Comparison of ENCODE assay signal across 1 cellular context in the genomic region with DNA sequence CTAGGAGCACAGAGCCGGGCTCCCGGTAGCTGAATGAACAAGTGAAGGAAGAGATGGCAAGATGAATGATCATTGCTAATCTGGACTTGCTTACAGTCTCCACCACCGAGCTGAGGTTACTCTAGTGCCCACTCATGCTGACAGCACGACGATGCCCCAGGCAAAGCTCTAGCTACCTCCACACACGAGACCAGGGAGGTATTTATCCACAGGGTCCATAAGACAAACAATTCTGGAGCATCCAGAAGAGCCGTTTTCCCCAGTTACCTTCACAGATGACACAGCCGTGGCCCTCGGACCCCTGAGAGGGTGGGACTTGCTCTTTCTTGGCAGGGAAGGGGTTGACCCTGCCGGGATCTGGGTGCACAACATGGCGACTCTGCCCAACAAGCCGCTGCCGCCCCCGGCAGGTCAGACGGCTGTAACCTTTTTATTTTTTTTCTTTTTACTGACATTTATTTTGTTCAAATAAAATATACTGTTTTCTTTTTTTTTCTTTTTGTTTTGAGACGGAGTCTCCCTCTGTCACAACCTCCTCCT.
TF ChIP-seq lines count a peak whose summit lies in the region.

No MANE protein-coding gene starts in this region.

TF ChIP-seq in GM23338, 12 proteins besides CTCF, POLR2A, EP300 and RAD21 (continued from another document):
- TF ChIP-seq, protein P1, sequence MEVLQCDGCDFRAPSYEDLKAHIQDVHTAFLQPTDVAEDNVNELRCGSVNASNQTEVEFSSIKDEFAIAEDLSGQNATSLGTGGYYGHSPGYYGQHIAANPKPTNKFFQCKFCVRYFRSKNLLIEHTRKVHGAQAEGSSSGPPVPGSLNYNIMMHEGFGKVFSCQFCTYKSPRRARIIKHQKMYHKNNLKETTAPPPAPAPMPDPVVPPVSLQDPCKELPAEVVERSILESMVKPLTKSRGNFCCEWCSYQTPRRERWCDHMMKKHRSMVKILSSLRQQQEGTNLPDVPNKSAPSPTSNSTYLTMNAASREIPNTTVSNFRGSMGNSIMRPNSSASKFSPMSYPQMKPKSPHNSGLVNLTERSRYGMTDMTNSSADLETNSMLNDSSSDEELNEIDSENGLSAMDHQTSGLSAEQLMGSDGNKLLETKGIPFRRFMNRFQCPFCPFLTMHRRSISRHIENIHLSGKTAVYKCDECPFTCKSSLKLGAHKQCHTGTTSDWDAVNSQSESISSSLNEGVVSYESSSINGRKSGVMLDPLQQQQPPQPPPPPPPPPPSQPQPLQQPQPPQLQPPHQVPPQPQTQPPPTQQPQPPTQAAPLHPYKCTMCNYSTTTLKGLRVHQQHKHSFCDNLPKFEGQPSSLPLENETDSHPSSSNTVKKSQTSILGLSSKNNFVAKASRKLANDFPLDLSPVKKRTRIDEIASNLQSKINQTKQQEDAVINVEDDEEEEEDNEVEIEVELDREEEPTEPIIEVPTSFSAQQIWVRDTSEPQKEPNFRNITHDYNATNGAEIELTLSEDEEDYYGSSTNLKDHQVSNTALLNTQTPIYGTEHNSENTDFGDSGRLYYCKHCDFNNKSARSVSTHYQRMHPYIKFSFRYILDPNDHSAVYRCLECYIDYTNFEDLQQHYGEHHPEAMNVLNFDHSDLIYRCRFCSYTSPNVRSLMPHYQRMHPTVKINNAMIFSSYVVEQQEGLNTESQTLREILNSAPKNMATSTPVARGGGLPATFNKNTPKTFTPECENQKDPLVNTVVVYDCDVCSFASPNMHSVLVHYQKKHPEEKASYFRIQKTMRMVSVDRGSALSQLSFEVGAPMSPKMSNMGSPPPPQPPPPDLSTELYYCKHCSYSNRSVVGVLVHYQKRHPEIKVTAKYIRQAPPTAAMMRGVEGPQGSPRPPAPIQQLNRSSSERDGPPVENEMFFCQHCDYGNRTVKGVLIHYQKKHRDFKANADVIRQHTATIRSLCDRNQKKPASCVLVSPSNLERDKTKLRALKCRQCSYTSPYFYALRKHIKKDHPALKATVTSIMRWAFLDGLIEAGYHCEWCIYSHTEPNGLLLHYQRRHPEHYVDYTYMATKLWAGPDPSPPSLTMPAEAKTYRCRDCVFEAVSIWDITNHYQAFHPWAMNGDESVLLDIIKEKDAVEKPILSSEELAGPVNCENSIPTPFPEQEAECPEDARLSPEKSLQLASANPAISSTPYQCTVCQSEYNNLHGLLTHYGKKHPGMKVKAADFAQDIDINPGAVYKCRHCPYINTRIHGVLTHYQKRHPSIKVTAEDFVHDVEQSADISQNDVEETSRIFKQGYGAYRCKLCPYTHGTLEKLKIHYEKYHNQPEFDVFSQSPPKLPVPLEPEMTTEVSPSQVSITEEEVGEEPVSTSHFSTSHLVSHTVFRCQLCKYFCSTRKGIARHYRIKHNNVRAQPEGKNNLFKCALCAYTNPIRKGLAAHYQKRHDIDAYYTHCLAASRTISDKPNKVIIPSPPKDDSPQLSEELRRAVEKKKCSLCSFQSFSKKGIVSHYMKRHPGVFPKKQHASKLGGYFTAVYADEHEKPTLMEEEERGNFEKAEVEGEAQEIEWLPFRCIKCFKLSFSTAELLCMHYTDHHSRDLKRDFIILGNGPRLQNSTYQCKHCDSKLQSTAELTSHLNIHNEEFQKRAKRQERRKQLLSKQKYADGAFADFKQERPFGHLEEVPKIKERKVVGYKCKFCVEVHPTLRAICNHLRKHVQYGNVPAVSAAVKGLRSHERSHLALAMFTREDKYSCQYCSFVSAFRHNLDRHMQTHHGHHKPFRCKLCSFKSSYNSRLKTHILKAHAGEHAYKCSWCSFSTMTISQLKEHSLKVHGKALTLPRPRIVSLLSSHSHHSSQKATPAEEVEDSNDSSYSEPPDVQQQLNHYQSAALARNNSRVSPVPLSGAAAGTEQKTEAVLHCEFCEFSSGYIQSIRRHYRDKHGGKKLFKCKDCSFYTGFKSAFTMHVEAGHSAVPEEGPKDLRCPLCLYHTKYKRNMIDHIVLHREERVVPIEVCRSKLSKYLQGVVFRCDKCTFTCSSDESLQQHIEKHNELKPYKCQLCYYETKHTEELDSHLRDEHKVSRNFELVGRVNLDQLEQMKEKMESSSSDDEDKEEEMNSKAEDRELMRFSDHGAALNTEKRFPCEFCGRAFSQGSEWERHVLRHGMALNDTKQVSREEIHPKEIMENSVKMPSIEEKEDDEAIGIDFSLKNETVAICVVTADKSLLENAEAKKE (CRISPR knock-in tag; IDR thresholded peaks at IDR 0.05) = no peak
- TF ChIP-seq CREB1 (CRISPR knock-in tag; IDR thresholded peaks at IDR 0.05; ENCODE audit: low read depth) (no peak), EZH2 (IDR thresholded peaks at IDR 0.05; ENCODE audit: low read depth, unreplicated experiment) (no peak), EZH2phosphoT487 (IDR thresholded peaks at IDR 0.05; ENCODE audit: unreplicated experiment) (no peak), JUNB (IDR thresholded peaks at IDR 0.05; ENCODE audit: unreplicated experiment) (no peak), STAT1 (IDR thresholded peaks at IDR 0.05; ENCODE audit: unreplicated experiment) (no peak), POLR2AphosphoS5 (IDR thresholded peaks at IDR 0.05; ENCODE audit: low read depth) (no peak)
- TF ChIP-seq, protein P2, sequence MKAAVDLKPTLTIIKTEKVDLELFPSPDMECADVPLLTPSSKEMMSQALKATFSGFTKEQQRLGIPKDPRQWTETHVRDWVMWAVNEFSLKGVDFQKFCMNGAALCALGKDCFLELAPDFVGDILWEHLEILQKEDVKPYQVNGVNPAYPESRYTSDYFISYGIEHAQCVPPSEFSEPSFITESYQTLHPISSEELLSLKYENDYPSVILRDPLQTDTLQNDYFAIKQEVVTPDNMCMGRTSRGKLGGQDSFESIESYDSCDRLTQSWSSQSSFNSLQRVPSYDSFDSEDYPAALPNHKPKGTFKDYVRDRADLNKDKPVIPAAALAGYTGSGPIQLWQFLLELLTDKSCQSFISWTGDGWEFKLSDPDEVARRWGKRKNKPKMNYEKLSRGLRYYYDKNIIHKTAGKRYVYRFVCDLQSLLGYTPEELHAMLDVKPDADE (IDR thresholded peaks at IDR 0.05) = no peak
- TF ChIP-seq, protein P3, sequence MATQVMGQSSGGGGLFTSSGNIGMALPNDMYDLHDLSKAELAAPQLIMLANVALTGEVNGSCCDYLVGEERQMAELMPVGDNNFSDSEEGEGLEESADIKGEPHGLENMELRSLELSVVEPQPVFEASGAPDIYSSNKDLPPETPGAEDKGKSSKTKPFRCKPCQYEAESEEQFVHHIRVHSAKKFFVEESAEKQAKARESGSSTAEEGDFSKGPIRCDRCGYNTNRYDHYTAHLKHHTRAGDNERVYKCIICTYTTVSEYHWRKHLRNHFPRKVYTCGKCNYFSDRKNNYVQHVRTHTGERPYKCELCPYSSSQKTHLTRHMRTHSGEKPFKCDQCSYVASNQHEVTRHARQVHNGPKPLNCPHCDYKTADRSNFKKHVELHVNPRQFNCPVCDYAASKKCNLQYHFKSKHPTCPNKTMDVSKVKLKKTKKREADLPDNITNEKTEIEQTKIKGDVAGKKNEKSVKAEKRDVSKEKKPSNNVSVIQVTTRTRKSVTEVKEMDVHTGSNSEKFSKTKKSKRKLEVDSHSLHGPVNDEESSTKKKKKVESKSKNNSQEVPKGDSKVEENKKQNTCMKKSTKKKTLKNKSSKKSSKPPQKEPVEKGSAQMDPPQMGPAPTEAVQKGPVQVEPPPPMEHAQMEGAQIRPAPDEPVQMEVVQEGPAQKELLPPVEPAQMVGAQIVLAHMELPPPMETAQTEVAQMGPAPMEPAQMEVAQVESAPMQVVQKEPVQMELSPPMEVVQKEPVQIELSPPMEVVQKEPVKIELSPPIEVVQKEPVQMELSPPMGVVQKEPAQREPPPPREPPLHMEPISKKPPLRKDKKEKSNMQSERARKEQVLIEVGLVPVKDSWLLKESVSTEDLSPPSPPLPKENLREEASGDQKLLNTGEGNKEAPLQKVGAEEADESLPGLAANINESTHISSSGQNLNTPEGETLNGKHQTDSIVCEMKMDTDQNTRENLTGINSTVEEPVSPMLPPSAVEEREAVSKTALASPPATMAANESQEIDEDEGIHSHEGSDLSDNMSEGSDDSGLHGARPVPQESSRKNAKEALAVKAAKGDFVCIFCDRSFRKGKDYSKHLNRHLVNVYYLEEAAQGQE (IDR thresholded peaks at IDR 0.05; ENCODE audit: unreplicated experiment) = no peak
